In the genomic region with DNA sequence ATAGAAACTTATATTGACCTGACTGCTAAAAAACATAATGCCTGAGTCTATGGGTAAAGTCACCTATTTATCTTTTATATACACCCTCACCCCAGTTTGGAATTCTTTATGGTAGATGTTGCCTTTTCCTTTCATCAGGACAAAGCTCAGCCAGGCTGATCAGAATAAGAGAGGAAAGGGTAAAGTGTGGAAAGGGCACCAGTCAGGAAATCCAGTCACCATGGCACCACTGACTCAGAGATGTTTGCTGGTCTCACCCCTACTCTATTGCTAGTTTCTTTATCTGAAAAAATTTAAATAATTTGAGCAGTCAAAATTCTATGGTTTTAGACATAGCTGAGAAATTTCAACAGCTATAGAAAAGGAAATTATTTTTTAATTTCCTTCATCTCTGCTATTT, we compare ENCODE assay signal across 35 cellular contexts. TPM values are rescaled to one million over a fixed set of nuclear protein-coding genes. Genes with fewer than 3 reads are reported as not detected.
"Had no signal": no experiment of that assay in that cellular context is flagged by ENCODE, and none has a peak within 500 bp of the region (broad histone marks: within the 10 kb centered on the region; RNA-seq: fewer than 3 reads in every experiment).

No MANE protein-coding gene starts in this region.

- H3K4me1 Mint-ChIP-seq: activated B cell treated with CpG ODN at 0.5 μM for 24 hours; activated naive CD8-positive, alpha-beta T cell treated with anti-CD3 and anti-CD28 coated beads, Interleukin-2, amount 50 U/mL, for 24 hours; activated T-helper 17 cell treated with anti-CD3 and anti-CD28 coated beads, Interleukin-2, amount 50 U/mL, for 72 hours; T-cell had no signal

- H3K4me1 ChIP-seq: adrenal gland, body of pancreas, esophagus muscularis mucosa, foreskin keratinocyte, gastrocnemius medialis, heart left ventricle had no signal

- H3K4me3 Mint-ChIP-seq: activated B cell treated with CpG ODN at 0.5 μM for 24 hours; activated CD8-positive, alpha-beta T cell treated with anti-CD3 and anti-CD28 coated beads for 36 hours; activated naive CD8-positive, alpha-beta T cell; activated naive CD8-positive, alpha-beta T cell treated with anti-CD3 and anti-CD28 coated beads, Interleukin-2, amount 50 U/mL, for 24 hours; activated T-cell treated with anti-CD3 and anti-CD28 coated beads, Interleukin-2, amount 50 U/mL, for 4 hours; activated T-helper 17 cell treated with anti-CD3 and anti-CD28 coated beads, Interleukin-2, amount 50 U/mL, for 72 hours; endodermal cell; T-cell; T-helper 1 cell treated with Interleukin-12 subunit alpha and Interleukin-12 subunit beta and Interleukin-4 antibody, amounts not matched to agents 30 μg/mL and 1 μg/mL, for 36 hours; T-helper 2 cell treated with Interferon-gamma antibody and Interleukin-4, amounts not matched to agents 5 μg/mL and 100 μg/mL, for 36 hours had no signal

- DNase-seq: activated B cell treated with CpG ODN at 0.5 μM for 24 hours; activated CD4-positive, alpha-beta T cell treated with anti-CD3 and anti-CD28 coated beads for 48 hours; activated CD4-positive, alpha-beta T cell treated with anti-CD3 and anti-CD28 coated beads, Interleukin-2, amount 50 U/mL, for 1 hour; activated CD4-positive, alpha-beta T cell treated with anti-CD3 and anti-CD28 coated beads, Interleukin-2, amount 50 U/mL, for 48 hours; activated CD8-positive, alpha-beta memory T cell treated with anti-CD3 and anti-CD28 coated beads for 24 hours; activated CD8-positive, alpha-beta T cell treated with anti-CD3 and anti-CD28 coated beads for 36 hours; activated effector memory CD4-positive, alpha-beta T cell treated with Interleukin-2 at 50 U/mL for 16 hours; activated gamma-delta T cell treated with Interleukin-2 at 50 U/mL for 16 hours; activated naive CD4-positive, alpha-beta T cell treated with anti-CD3 and anti-CD28 coated beads, Interleukin-2, amount 50 U/mL, for 16 hours; activated naive CD4-positive, alpha-beta T cell treated with Interleukin-2 at 50 U/mL for 16 hours; activated naive CD8-positive, alpha-beta T cell treated with anti-CD3 and anti-CD28 coated beads, Interleukin-2, amount 50 U/mL, for 24 hours; activated T-cell treated with anti-CD3 and anti-CD28 coated beads, Interleukin-2, amount 50 U/mL, for 4 hours; adrenal gland; amygdala; aorta; body of pancreas; caudate nucleus; dorsolateral prefrontal cortex; effector memory CD4-positive, alpha-beta T cell; endodermal cell; erythroblast; foreskin keratinocyte; gastrocnemius medialis; glutamatergic neuron; heart left ventricle; T-cell; T1000; WERI-Rb-1 had no signal

- H3K9me3 ChIP-seq: adrenal gland, body of pancreas, esophagus muscularis mucosa, gastrocnemius medialis, heart left ventricle had no signal

- H3K27me3 Mint-ChIP-seq: activated B cell treated with CpG ODN at 0.5 μM for 24 hours; activated CD8-positive, alpha-beta T cell treated with anti-CD3 and anti-CD28 coated beads for 36 hours; activated naive CD8-positive, alpha-beta T cell treated with anti-CD3 and anti-CD28 coated beads, Interleukin-2, amount 50 U/mL, for 24 hours; activated T-helper 17 cell treated with anti-CD3 and anti-CD28 coated beads, Interleukin-2, amount 50 U/mL, for 72 hours; T-cell had no signal

- H3K27me3 ChIP-seq: adrenal gland, body of pancreas, dorsolateral prefrontal cortex, esophagus muscularis mucosa, foreskin keratinocyte, gastrocnemius medialis, heart left ventricle had no signal

- H3K9me3 Mint-ChIP-seq: activated B cell treated with CpG ODN at 0.5 μM for 24 hours; activated CD8-positive, alpha-beta T cell treated with anti-CD3 and anti-CD28 coated beads for 36 hours; activated T-cell treated with anti-CD3 and anti-CD28 coated beads, Interleukin-2, amount 50 U/mL, for 4 hours; activated T-helper 17 cell treated with anti-CD3 and anti-CD28 coated beads, Interleukin-2, amount 50 U/mL, for 72 hours; endodermal cell; T-cell; T-helper 1 cell treated with Interleukin-12 subunit alpha and Interleukin-12 subunit beta and Interleukin-4 antibody, amounts not matched to agents 30 μg/mL and 1 μg/mL, for 36 hours; T-helper 2 cell treated with Interferon-gamma antibody and Interleukin-4, amounts not matched to agents 5 μg/mL and 100 μg/mL, for 36 hours had no signal

- H3K36me3 ChIP-seq: adrenal gland, esophagus muscularis mucosa, gastrocnemius medialis, heart left ventricle, WERI-Rb-1 had no signal

- H3K4me3 ChIP-seq: adrenal gland, body of pancreas, dorsolateral prefrontal cortex, esophagus muscularis mucosa, gastrocnemius medialis, heart left ventricle had no signal

- H3K36me3 Mint-ChIP-seq: activated naive CD8-positive, alpha-beta T cell; T-cell had no signal

- FAIRE-seq: colon had no signal

- H3K27ac Mint-ChIP-seq: activated B cell treated with CpG ODN at 0.5 μM for 24 hours; activated CD8-positive, alpha-beta T cell treated with anti-CD3 and anti-CD28 coated beads for 36 hours; activated naive CD8-positive, alpha-beta T cell; activated naive CD8-positive, alpha-beta T cell treated with anti-CD3 and anti-CD28 coated beads, Interleukin-2, amount 50 U/mL, for 24 hours; activated T-helper 17 cell treated with anti-CD3 and anti-CD28 coated beads, Interleukin-2, amount 50 U/mL, for 72 hours; endodermal cell; T-cell; T-helper 1 cell treated with Interleukin-12 subunit alpha and Interleukin-12 subunit beta and Interleukin-4 antibody, amounts not matched to agents 30 μg/mL and 1 μg/mL, for 36 hours; T-helper 2 cell treated with Interferon-gamma antibody and Interleukin-4, amounts not matched to agents 5 μg/mL and 100 μg/mL, for 36 hours had no signal

- H3K27ac ChIP-seq: adrenal gland, body of pancreas, dorsolateral prefrontal cortex, esophagus muscularis mucosa, foreskin keratinocyte, gastrocnemius medialis, heart left ventricle, WERI-Rb-1 had no signal

RNA-seq across cellular contexts. Expression of gene SSTR1, which starts 49.2 kb away (rescaled TPM):
- total RNA-seq: activated B cell treated with CpG ODN at 0.5 μM for 24 hours; activated CD8-positive, alpha-beta T cell treated with anti-CD3 and anti-CD28 coated beads for 36 hours; activated T-cell treated with anti-CD3 and anti-CD28 coated beads, Interleukin-2, amount 50 U/mL, for 4 hours; activated T-helper 17 cell treated with anti-CD3 and anti-CD28 coated beads, Interleukin-2, amount 50 U/mL, for 72 hours; chondrocyte; foreskin keratinocyte; T-cell had no signal
- polyA plus RNA-seq: foreskin keratinocyte had no signal
